Comparison of ENCODE assay signal across 8 cellular contexts in genomic region chr1:48470506-48470905, GRCh38. TPM values are rescaled to one million over a fixed set of nuclear protein-coding genes. Genes with fewer than 3 reads are reported as not detected.
DNase-seq lines count a peak whose midpoint lies in the region; ATAC-seq and TF ChIP-seq lines count a peak whose summit lies in the region.

No MANE protein-coding gene starts in this region.

- H3K27me3 Mint-ChIP-seq in activated CD4-positive, alpha-beta T cell treated with anti-CD3 and anti-CD28 coated beads, Interleukin-2, amount 10 ng/mL, durations not matched to agents 7 days and 5 days, result peaks cover 22% of the 10 kb centered on the region

- H3K9me3 Mint-ChIP-seq in activated CD4-positive, alpha-beta T cell treated with anti-CD3 and anti-CD28 coated beads, Interleukin-2, amount 10 ng/mL, durations not matched to agents 7 days and 5 days, result peaks cover 2% of the 10 kb centered on the region

- no peaks in the 10 kb centered on the region for H3K36me3 Mint-ChIP-seq in activated CD4-positive, alpha-beta T cell treated with anti-CD3 and anti-CD28 coated beads, Interleukin-2, amount 10 ng/mL, durations not matched to agents 7 days and 5 days (ENCODE audit: low read depth)

- peaks cover 0 to 3% of the 10 kb centered on the region in 2 donors for H3K9me3 ChIP-seq in breast epithelium
- no peaks in the 10 kb centered on the region for H3K9me3 ChIP-seq in left lung
- no peaks in the 10 kb centered on the region for H3K9me3 ChIP-seq in stomach smooth muscle (ENCODE audit: control insufficient read depth in 2 of 2, low read length in 2 of 2)

- peak overlapping the region; percentile 97 for H3K27ac ChIP-seq in breast epithelium
- peak overlapping the region; percentile 72 to 87 for H3K27ac ChIP-seq in left lung
- peak overlapping the region; percentile 95 for H3K27ac ChIP-seq in stomach smooth muscle (ENCODE audit: low read length)

- H3K36me3 ChIP-seq in breast epithelium, result no peaks in the 10 kb centered on the region
- H3K36me3 ChIP-seq in left lung, result no peaks in the 10 kb centered on the region
- no peaks in the 10 kb centered on the region for H3K36me3 ChIP-seq in stomach smooth muscle (ENCODE audit: control insufficient read depth in 2 of 2, insufficient read depth in 2 of 2, low read length in 2 of 2)

- peak overlapping the region; percentile 59 for H3K4me3 Mint-ChIP-seq in activated CD4-positive, alpha-beta T cell treated with anti-CD3 and anti-CD28 coated beads, Interleukin-2, amount 10 ng/mL, durations not matched to agents 7 days and 5 days

- CTCF ChIA-PET in activated CD4-positive, alpha-beta T cell treated with anti-CD3 and anti-CD28 coated beads, Interleukin-2, amount 10 ng/mL, durations not matched to agents 7 days and 5 days (lab: Charles Lee), result no interaction called here

- DNase-seq in activated CD4-positive, alpha-beta T cell treated with anti-CD3 and anti-CD28 coated beads, Interleukin-2, amount 10 ng/mL, durations not matched to agents 7 days and 5 days, result no peak
- DNase-seq in activated CD4-positive, alpha-beta T cell treated with anti-CD3 and anti-CD28 coated beads for 1 hour, result no peak
- no peak for DNase-seq in breast epithelium (ENCODE audit: low spot score in 2 of 2)
- peak; percentile 43 to 66 for DNase-seq in left lung
- DNase-seq in NCI-H524 (lab: John Stamatoyannopoulos, UW), result no peak
- no peak for DNase-seq in COLO668 (lab: John Stamatoyannopoulos, UW; ENCODE audit: unreplicated experiment)
- DNase-seq in posterior vena cava (ENCODE audit: low spot score), result no peak

- H3K4me1 ChIP-seq in breast epithelium (no peaks in the 10 kb centered on the region), left lung (peaks cover 12 to 31% of the 10 kb centered on the region in 2 donors), stomach smooth muscle (ENCODE audit: control insufficient read depth, insufficient read depth, low read length) (peaks cover 14% of the 10 kb centered on the region)

- peak overlapping the region; percentile 25 to 80 for H3K9ac ChIP-seq in stomach smooth muscle (ENCODE audit: low read length in 2 of 2)

- H3K4me3 ChIP-seq in breast epithelium, result peak overlapping the region; percentile 55 to 87 (median 83)
- peak overlapping the region; percentile 1 to 68 for H3K4me3 ChIP-seq in left lung
- peak overlapping the region; percentile 87 to 92 for H3K4me3 ChIP-seq in stomach smooth muscle (ENCODE audit: low read length in 2 of 2)

- H3K27ac Mint-ChIP-seq in activated CD4-positive, alpha-beta T cell treated with anti-CD3 and anti-CD28 coated beads, Interleukin-2, amount 10 ng/mL, durations not matched to agents 7 days and 5 days, result no peak overlapping the region

- intact Hi-C loops in breast epithelium (cut with DNase I; ENCODE audit: low total_unique reads), result no loop called here
- intact Hi-C loops in left lung (cut with DNase I), result no loop called here
- intact Hi-C loops in posterior vena cava (cut with DNase I), result no loop called here

- H3K27me3 ChIP-seq in breast epithelium (no peaks in the 10 kb centered on the region), left lung (no peaks in the 10 kb centered on the region), stomach smooth muscle (ENCODE audit: control insufficient read depth in 1 of 2, insufficient read depth in 2 of 2, low read length in 2 of 2) (no peaks in the 10 kb centered on the region)

- peak; percentile 13 for ATAC-seq in left lung

- POLR2A ChIA-PET in activated CD4-positive, alpha-beta T cell treated with anti-CD3 and anti-CD28 coated beads, Interleukin-2, amount 10 ng/mL, durations not matched to agents 7 days and 5 days (lab: Charles Lee), result no interaction called here

- peaks cover 24% of the 10 kb centered on the region for H3K4me1 Mint-ChIP-seq in activated CD4-positive, alpha-beta T cell treated with anti-CD3 and anti-CD28 coated beads, Interleukin-2, amount 10 ng/mL, durations not matched to agents 7 days and 5 days

- TF ChIP-seq CTCF in breast epithelium (IDR thresholded peaks at IDR 0.05), result no peak
- TF ChIP-seq CTCF in left lung (IDR thresholded peaks at IDR 0.05), result no peak

- no peak for TF ChIP-seq POLR2A in breast epithelium (IDR thresholded peaks at IDR 0.05)

RNA-seq across cellular contexts. Expression of gene SPATA6, which starts 1.5 kb away (rescaled TPM):
- under 1 TPM; 0.85 to 0.92 TPM for total RNA-seq in activated CD4-positive, alpha-beta T cell treated with anti-CD3 and anti-CD28 coated beads, Interleukin-2, amount 10 ng/mL, durations not matched to agents 7 days and 5 days
- 10 to 100 TPM; 25.6 to 43.3 (median 34.7) TPM for total RNA-seq in breast epithelium
- 10 to 100 TPM; 11.9 to 18.4 TPM for total RNA-seq in left lung
- total RNA-seq in posterior vena cava, result 10 to 100 TPM; 22.2 to 24.7 TPM

Comparison
In these comparisons a context has a peak if more than half of its experiments do, and no peak if none do; other contexts are left out.
1. DNase-seq: peak in left lung (2 of 2); none in activated CD4-positive, alpha-beta T cell treated with anti-CD3 and anti-CD28 coated beads, Interleukin-2, amount 10 ng/mL, durations not matched to agents 7 days and 5 days (single experiment), activated CD4-positive, alpha-beta T cell treated with anti-CD3 and anti-CD28 coated beads for 1 hour (single experiment), breast epithelium (0 of 2), NCI-H524 (0 of 2), COLO668 (single experiment) and posterior vena cava (single experiment).
2. H3K4me3 ChIP-seq: peak in every context shown above with its lines; median percentile 90 in stomach smooth muscle; 83 in breast epithelium; 34 in left lung.
3. RNA of gene SPATA6, which starts 1.5 kb away (total RNA-seq): 25.6 to 43.3 TPM in breast epithelium, 22.2 to 24.7 TPM in posterior vena cava and 11.9 to 18.4 TPM in left lung; 0.85 to 0.92 TPM in activated CD4-positive, alpha-beta T cell treated with anti-CD3 and anti-CD28 coated beads, Interleukin-2, amount 10 ng/mL, durations not matched to agents 7 days and 5 days; every median in the first group is over 4 times any median in the second.
4. Peak in every context shown above with its lines, with median percentiles within 50 percentile points of each other: H3K27ac ChIP-seq.